8 cellular contexts compared by ENCODE assay signal in genomic region chr10:51389415-51390342, GRCh38.
DNase-seq lines count a peak whose midpoint lies in the region; ATAC-seq and TF ChIP-seq lines count a peak whose summit lies in the region.

No MANE protein-coding gene starts in this region.

- H3K36me3 Mint-ChIP-seq in activated CD8-positive, alpha-beta T cell treated with anti-CD3 and anti-CD28 coated beads, Interleukin-2, amount 10 ng/mL, durations not matched to agents 7 days and 5 days (ENCODE audit: low read depth): no peaks in the 10 kb centered on the region
- no peaks in the 10 kb centered on the region for H3K36me3 Mint-ChIP-seq in osteocyte (ENCODE audit: unreplicated experiment)

- POLR2A ChIA-PET in activated CD8-positive, alpha-beta T cell treated with anti-CD3 and anti-CD28 coated beads, Interleukin-2, amount 10 ng/mL, durations not matched to agents 7 days and 5 days (lab: Charles Lee): no interaction called here

- TF ChIP-seq CTCF in GM12875 (IDR thresholded peaks at IDR 0.05; ENCODE audit: borderline replicate concordance, insufficient read depth, low read depth, low read length) (peak; percentile 87), osteocyte (IDR thresholded peaks at IDR 0.05) (peak; percentile 57)

- H3K4me1 Mint-ChIP-seq in activated CD8-positive, alpha-beta T cell treated with anti-CD3 and anti-CD28 coated beads, Interleukin-2, amount 10 ng/mL, durations not matched to agents 7 days and 5 days (ENCODE audit: low read depth): no peaks in the 10 kb centered on the region
- peaks cover 10% of the 10 kb centered on the region for H3K4me1 Mint-ChIP-seq in osteocyte (ENCODE audit: unreplicated experiment)

- CTCF ChIA-PET in activated CD8-positive, alpha-beta T cell treated with anti-CD3 and anti-CD28 coated beads, Interleukin-2, amount 10 ng/mL, durations not matched to agents 7 days and 5 days (lab: Charles Lee): interaction anchor here (0.8 to 2.9 kb wide), 10 partner anchors 9 to 827 kb away, joined by 3 to 17 read pairs (median 4); no protein-coding TSS in a partner anchor

- H3K27ac Mint-ChIP-seq in activated CD8-positive, alpha-beta T cell treated with anti-CD3 and anti-CD28 coated beads, Interleukin-2, amount 10 ng/mL, durations not matched to agents 7 days and 5 days: no peak overlapping the region
- H3K27ac Mint-ChIP-seq in osteocyte (ENCODE audit: unreplicated experiment): no peak overlapping the region

- no peak overlapping the region for H3K4me3 ChIP-seq in GM12875 (ENCODE audit: low read depth, low read length)

- no peaks in the 10 kb centered on the region for H3K27me3 Mint-ChIP-seq in activated CD8-positive, alpha-beta T cell treated with anti-CD3 and anti-CD28 coated beads, Interleukin-2, amount 10 ng/mL, durations not matched to agents 7 days and 5 days (ENCODE audit: low read depth)
- no peaks in the 10 kb centered on the region for H3K27me3 Mint-ChIP-seq in osteocyte (ENCODE audit: unreplicated experiment)

- H3K9me3 Mint-ChIP-seq in activated CD8-positive, alpha-beta T cell treated with anti-CD3 and anti-CD28 coated beads, Interleukin-2, amount 10 ng/mL, durations not matched to agents 7 days and 5 days (ENCODE audit: insufficient read depth): no peaks in the 10 kb centered on the region
- H3K9me3 Mint-ChIP-seq in osteocyte (ENCODE audit: unreplicated experiment): no peaks in the 10 kb centered on the region

- H3K4me3 Mint-ChIP-seq in activated CD8-positive, alpha-beta T cell treated with anti-CD3 and anti-CD28 coated beads, Interleukin-2, amount 10 ng/mL, durations not matched to agents 7 days and 5 days: no peak overlapping the region
- no peak overlapping the region for H3K4me3 Mint-ChIP-seq in osteocyte (ENCODE audit: unreplicated experiment)

- in situ Hi-C loops in ACHN (cut with HindIII; ENCODE audit: low pct_ligation_motif_present, low pct_unique_long_range_greater_than_20kb, low sequenced_read_pairs): no loop called here

- ATAC-seq in HG02623 (IDR thresholded peaks at IDR 0.05; ENCODE audit: unreplicated experiment): peak; percentile 89
- ATAC-seq in activated CD8-positive, alpha-beta T cell treated with anti-CD3 and anti-CD28 coated beads, Interleukin-2, amount 10 ng/mL, durations not matched to agents 7 days and 5 days: peak; percentile 73

- peak; percentile 51 for DNase-seq in ACHN
- peak; percentile 17 for DNase-seq in MV-4-11 (lab: John Stamatoyannopoulos, UW)
- peak; percentile 56 for DNase-seq in activated CD8-positive, alpha-beta T cell treated with anti-CD3 and anti-CD28 coated beads, Interleukin-2, amount 10 ng/mL, durations not matched to agents 7 days and 5 days
- DNase-seq in fibroblast of the conjunctiva (ENCODE audit: low read depth): peak; percentile 93
- no peak for DNase-seq in osteocyte (ENCODE audit: extremely low spot score, unreplicated experiment)
- DNase-seq in DMS79 treated with DMSO at 0.1 percent for 48 hours (lab: John Stamatoyannopoulos, UW): no peak

Comparison
In these comparisons a context has a peak if more than half of its experiments do, and no peak if none do; other contexts are left out.
1. DNase-seq: peak in ACHN (single experiment), MV-4-11 (single experiment), activated CD8-positive, alpha-beta T cell treated with anti-CD3 and anti-CD28 coated beads, Interleukin-2, amount 10 ng/mL, durations not matched to agents 7 days and 5 days (single experiment) and fibroblast of the conjunctiva (single experiment); none in osteocyte (single experiment) and DMS79 treated with DMSO at 0.1 percent for 48 hours (single experiment).